In genomic region chr1:22880174-22880601, GRCh38 we compare ENCODE assay signal across 11 cellular contexts.
DNase-seq lines count a peak whose midpoint lies in the region; TF ChIP-seq lines count a peak whose summit lies in the region.
"Had no signal": no experiment of that assay in that cellular context is flagged by ENCODE, and none has a peak within 500 bp of the region (broad histone marks: within the 10 kb centered on the region; RNA-seq: fewer than 3 reads in every experiment).

No MANE protein-coding gene starts in this region.

- TF ChIP-seq CTCF in A673 (conservative IDR thresholded peaks at IDR 0.05; ENCODE audit: low read depth, low read length) = no peak
- TF ChIP-seq CTCF in HEK293 (tag by site-specific recombination; IDR thresholded peaks at IDR 0.05) = no peak
- no peak for TF ChIP-seq CTCF in foreskin fibroblast (IDR thresholded peaks at IDR 0.05; ENCODE audit: low read depth, low read length)
- no peak for TF ChIP-seq CTCF in stomach (IDR thresholded peaks at IDR 0.05)
- no peak for TF ChIP-seq CTCF in suprapubic skin (IDR thresholded peaks at IDR 0.05)

- H3K36me3 ChIP-seq in A673 (ENCODE audit: insufficient read depth, low read length, poor library complexity, severe bottlenecking) = no peaks in the 10 kb centered on the region
- no peaks in the 10 kb centered on the region for H3K36me3 ChIP-seq in HEK293 (ENCODE audit: control insufficient read depth in 2 of 2, insufficient read depth in 1 of 2, low read length in 2 of 2)
- H3K36me3 ChIP-seq in stomach = no peaks in the 10 kb centered on the region
- H3K36me3 ChIP-seq in suprapubic skin = no peaks in the 10 kb centered on the region

- H3K4me1 ChIP-seq in A673 (ENCODE audit: insufficient read depth, low read length, poor library complexity, severe bottlenecking) (no peaks in the 10 kb centered on the region), HEK293 (ENCODE audit: control insufficient read depth, insufficient read depth, low read length) (no peaks in the 10 kb centered on the region), stomach (no peaks in the 10 kb centered on the region), suprapubic skin (peaks cover 25% of the 10 kb centered on the region)

- 58 to 71% (median 63%) methylated on average over 5 of the region's 5 CpGs for WGBS in stomach, 5 donors
- WGBS in suprapubic skin = no CpG with 5 or more reads among the region's 5 CpGs

- POLR2A ChIA-PET in A673 (lab: Charles Lee; ENCODE audit: low non-redundant PET) = no interaction called here
- POLR2A ChIA-PET in HEK293 (lab: Yijun Ruan, JAX) = no interaction called here

- no peak for TF ChIP-seq EP300 in stomach (IDR thresholded peaks at IDR 0.05)
- TF ChIP-seq EP300 in suprapubic skin (IDR thresholded peaks at IDR 0.05) = no peak

- H3K9me3 ChIP-seq in A673 (ENCODE audit: low read depth, low read length, poor library complexity, severe bottlenecking) (no peaks in the 10 kb centered on the region), HEK293 (ENCODE audit: control insufficient read depth, insufficient read depth, low read depth, low read length) (no peaks in the 10 kb centered on the region), stomach (no peaks in the 10 kb centered on the region), suprapubic skin (no peaks in the 10 kb centered on the region)

- DNase-seq in A673 (ENCODE audit: low spot score) (peak; percentile 16), UCSD-AML1 (lab: John Stamatoyannopoulos, UW; ENCODE audit: unreplicated experiment) (peak; percentile 30), foreskin fibroblast (peak; percentile 37 to 49), stomach (no peak), NCI-H2196 treated with DMSO at 0.1 percent for 48 hours (lab: John Stamatoyannopoulos, UW; ENCODE audit: unreplicated experiment) (no peak), Ammon's horn (ENCODE audit: low spot score) (no peak), suprapubic skin (ENCODE audit: low spot score in 2 of 2) (no peak)
- DNase-seq: activated T-cell treated with anti-CD3 and anti-CD28 coated beads, Interleukin-2, amount 50 U/mL, for 24 hours; NCI-H187 treated with DMSO at 0.1 percent for 48 hours had no signal

- BruUV-seq in A673 (replicated peaks; lab: Mats Ljungman, UMichigan) = no TSS peak

- H3K27ac ChIP-seq in A673 (ENCODE audit: low read depth, low read length, poor library complexity, severe bottlenecking) (no peak overlapping the region), HEK293 (ENCODE audit: extremely low read depth, low read depth, low read length) (no peak overlapping the region), stomach (no peak overlapping the region), suprapubic skin (no peak overlapping the region)
- H3K27ac ChIP-seq: SK-N-MC had no signal

- H3K27me3 ChIP-seq in A673 (replicated peaks; ENCODE audit: insufficient read depth, low read depth, low read length, poor library complexity) = no peaks in the 10 kb centered on the region
- H3K27me3 ChIP-seq in stomach = peaks cover 0 to 23% (median 0%) of the 10 kb centered on the region in 3 donors
- peaks cover 5% of the 10 kb centered on the region for H3K27me3 ChIP-seq in suprapubic skin

- no peak for TF ChIP-seq POLR2A in stomach (IDR thresholded peaks at IDR 0.05)
- no peak for TF ChIP-seq POLR2A in suprapubic skin (IDR thresholded peaks at IDR 0.05)

- intact Hi-C loops in A673 (cut with micrococcal nuclease; ENCODE audit: unreplicated experiment) (loop anchor here (10.0 kb wide), 1 partner anchor 205 kb away; no protein-coding TSS in a partner anchor), stomach (cut with DNase I; ENCODE audit: low total_unique reads) (no loop called here)

- H3K4me3 ChIP-seq in A673 (ENCODE audit: low read depth, low read length, poor library complexity, severe bottlenecking) (no peak overlapping the region), HEK293 (ENCODE audit: low read depth, low read length) (no peak overlapping the region), foreskin fibroblast (ENCODE audit: low read depth in 1 of 2, low read length in 2 of 2) (no peak overlapping the region), stomach (no peak overlapping the region), suprapubic skin (no peak overlapping the region)
- H3K4me3 ChIP-seq: SK-N-MC had no signal

- CTCF ChIA-PET in A673 (lab: Charles Lee) (no interaction called here), HEK293 (lab: Yijun Ruan, JAX) (interaction anchor here (1.0 kb wide), 1 partner anchor 9 kb away, joined by 4 read pairs; no protein-coding TSS in a partner anchor)

TF ChIP-seq in HEK293, 187 proteins besides CTCF, POLR2A, EP300 and RAD21:
- no peak for TF ChIP-seq ZNF768 (tag by site-specific recombination; IDR thresholded peaks at IDR 0.05)
- peak; percentile 60 for TF ChIP-seq ZIC2 (tag by site-specific recombination; IDR thresholded peaks at IDR 0.05)

Comparison
In these comparisons a context has a peak if more than half of its experiments do, and no peak if none do; other contexts are left out.
1. DNase-seq: peak in A673 (single experiment), UCSD-AML1 (single experiment) and foreskin fibroblast (2 of 2); none in stomach (single experiment), NCI-H2196 treated with DMSO at 0.1 percent for 48 hours (single experiment), Ammon's horn (single experiment) and suprapubic skin (0 of 2).